In the genomic region with DNA sequence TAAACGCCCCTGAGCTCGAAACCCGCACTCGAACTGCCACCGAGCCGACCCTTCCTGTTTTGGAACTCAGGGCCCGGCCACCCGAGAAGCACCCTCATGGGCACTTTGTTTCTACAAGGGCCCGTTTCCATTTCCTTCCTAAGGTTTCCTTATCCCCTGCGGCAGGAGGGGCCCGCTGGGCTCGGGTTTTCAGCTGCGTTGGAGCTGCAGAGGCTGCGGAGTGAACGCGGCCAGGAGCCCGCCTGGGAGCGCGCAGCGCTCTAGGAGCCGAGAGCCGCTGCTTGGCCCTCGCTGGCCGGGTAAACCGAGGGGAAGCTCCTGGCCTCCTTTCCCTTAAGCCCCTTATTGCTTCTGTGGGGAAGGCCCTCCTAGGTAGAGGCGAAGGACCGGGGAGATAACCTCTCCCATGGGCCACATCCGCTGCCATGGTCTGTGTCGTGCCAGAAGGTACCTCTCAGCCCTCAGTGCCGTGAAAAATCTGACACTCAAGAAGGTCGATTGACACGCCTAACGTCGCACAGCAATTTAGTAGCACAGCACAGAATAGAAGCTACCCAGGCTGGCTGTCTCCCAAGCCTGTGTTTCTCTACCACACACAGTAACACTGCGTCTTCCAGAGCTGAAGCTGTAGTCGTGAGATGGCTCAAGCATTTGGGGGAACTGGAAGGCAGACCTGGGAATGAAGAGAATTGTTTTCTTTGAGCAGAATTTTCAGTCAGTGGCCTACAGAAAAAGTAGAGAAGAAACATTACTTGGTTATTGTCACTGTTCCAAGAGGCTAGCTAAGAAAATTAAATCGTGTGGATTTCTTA, we compare ENCODE assay signal across 8 cellular contexts. TPM values are rescaled to one million over a fixed set of nuclear protein-coding genes. Genes with fewer than 3 reads are reported as not detected.
A peak's percentile ranks its signal among the peaks of the same experiment; 100 is the strongest.
DNase-seq lines count a peak whose midpoint lies in the region; ATAC-seq and TF ChIP-seq lines count a peak whose summit lies in the region.

No MANE protein-coding gene starts in this region.

- H3F3A ChIP-seq in MM.1S (ENCODE audit: insufficient read depth, low read length) = 0 out of 2 replicates have a peak, but pooled peaks cover 11% of the 10 kb centered on the region

- peak overlapping the region; percentile 89 for H3K9ac ChIP-seq in MM.1S (ENCODE audit: low read length)
- H3K9ac ChIP-seq in mammary epithelial cell (ENCODE audit: insufficient read depth, low read length) = peak overlapping the region; percentile 74

- DNase-seq in MM.1S = peak; percentile 35
- DNase-seq in UCSD-AML1 (lab: John Stamatoyannopoulos, UW; ENCODE audit: unreplicated experiment) = peak; percentile 80
- DNase-seq in mammary epithelial cell = no peak
- peak; percentile 79 for DNase-seq in islet precursor cell
- DNase-seq in stimulated activated CD4-positive, alpha-beta T cell treated with anti-CD3 and anti-CD28 coated beads, Interleukin-1b, Interleukin-23, amount 100 ng/mL, for 4 hours (ENCODE audit: low read depth in 2 of 2) = peak; percentile 28 to 32
- no peak for DNase-seq in epidermal melanocyte (ENCODE audit: insufficient read length, low spot score)

- H2AFZ ChIP-seq in MM.1S (ENCODE audit: low read length) = peak overlapping the region; percentile 54
- H2AFZ ChIP-seq in mammary epithelial cell (ENCODE audit: low read depth, low read length) = peak overlapping the region; percentile 86

- H4K20me1 ChIP-seq in MM.1S (ENCODE audit: insufficient read depth, low read length) = no peaks in the 10 kb centered on the region
- H4K20me1 ChIP-seq in mammary epithelial cell (ENCODE audit: insufficient read depth, low read length) = no peaks in the 10 kb centered on the region

- peak; percentile 20 for ATAC-seq in GM21447 (IDR thresholded peaks at IDR 0.05; ENCODE audit: unreplicated experiment)

- peak overlapping the region; percentile 62 for H3K4me3 ChIP-seq in MM.1S (ENCODE audit: low read length)
- H3K4me3 ChIP-seq in mammary epithelial cell (replicated peaks in 1 of 3; ENCODE audit: insufficient read depth in 1 of 3, low read depth in 2 of 3, low read length in 3 of 3) = peak overlapping the region; percentile 37 to 67 (median 41)

- BruUV-seq in mammary epithelial cell (replicated peaks; lab: Mats Ljungman, UMichigan) = TSS peak; percentile 88

- intact Hi-C loops in mammary epithelial cell (cut with micrococcal nuclease) = loop anchor here (1.0 to 5.0 kb wide), 2 partner anchors 13 to 52 kb away; a partner anchor contains a TSS

- in situ Hi-C loops in mammary epithelial cell (cut with MboI; ENCODE audit: low sequenced_read_pairs in 2 of 2) = no loop called here

- H3K4me2 ChIP-seq in MM.1S (ENCODE audit: low read depth, low read length) = peak overlapping the region; percentile 86
- H3K4me2 ChIP-seq in mammary epithelial cell (ENCODE audit: insufficient read depth, low read depth, low read length) = peak overlapping the region; percentile 81

- H3K4me1 ChIP-seq in MM.1S (ENCODE audit: low read length) (peaks cover 13% of the 10 kb centered on the region; the same call in 1 of the 2 replicates), mammary epithelial cell (ENCODE audit: insufficient read depth, low read length) (peaks cover 30% of the 10 kb centered on the region)

- H3K27me3 ChIP-seq in MM.1S (replicated peaks; ENCODE audit: insufficient read depth, low read length) (no peaks in the 10 kb centered on the region), mammary epithelial cell (ENCODE audit: insufficient read depth, low read length) (no peaks in the 10 kb centered on the region)

- H3K27ac ChIP-seq in C4-2B (peak overlapping the region; percentile 82), MM.1S (ENCODE audit: low read length) (peak overlapping the region; percentile 90), mammary epithelial cell (ENCODE audit: insufficient read depth, low read depth, low read length) (peak overlapping the region; percentile 84)

- CTCF ChIA-PET in mammary epithelial cell (lab: Charles Lee; ENCODE audit: low non-redundant PET) = no interaction called here

- dilution Hi-C loops in mammary epithelial cell (cut with HindIII; ENCODE audit: low sequenced_read_pairs) = no loop called here

- H3K9me2 ChIP-seq in MM.1S (replicated peaks; ENCODE audit: insufficient read depth, low read length) = no peaks in the 10 kb centered on the region

- H3K79me2 ChIP-seq in MM.1S (ENCODE audit: low read length) = no peaks in the 10 kb centered on the region
- no peaks in the 10 kb centered on the region for H3K79me2 ChIP-seq in mammary epithelial cell (ENCODE audit: insufficient read depth, low read length)

- TF ChIP-seq CTCF in C4-2B (conservative IDR thresholded peaks at IDR 0.05) (no peak), MM.1S (IDR thresholded peaks at IDR 0.05; ENCODE audit: low read length) (no peak), mammary epithelial cell (conservative IDR thresholded peaks at IDR 0.05 in 1 of 2, IDR thresholded peaks at IDR 0.05 in 1 of 2; ENCODE audit: extremely low read depth in 1 of 2, insufficient read depth in 1 of 2, low read depth in 1 of 2, low read length in 2 of 2) (no peak)

- 59% methylated on average over 29 of the region's 37 CpGs for WGBS in mammary epithelial cell (ENCODE audit: low coverage, missing lambda C conversion rate)

- H3K9me3 ChIP-seq in MM.1S (replicated peaks; ENCODE audit: insufficient read depth, low read length) = no peaks in the 10 kb centered on the region
- no peaks in the 10 kb centered on the region for H3K9me3 ChIP-seq in mammary epithelial cell (replicated peaks; ENCODE audit: insufficient read depth, low read length)

- H3K36me3 ChIP-seq in MM.1S (replicated peaks; ENCODE audit: insufficient read depth, low read length) (no peaks in the 10 kb centered on the region), mammary epithelial cell (ENCODE audit: insufficient read depth, low read length) (no peaks in the 10 kb centered on the region)

RNA-seq across cellular contexts. Expression of a gene that starts 12.9 kb away (rescaled TPM):
- 100 to 1,000 TPM; 285 to 340 TPM for total RNA-seq in mammary epithelial cell
- polyA plus RNA-seq in mammary epithelial cell = 607 TPM
- polyA minus RNA-seq in mammary epithelial cell = 279 TPM

RNA-seq across cellular contexts. Expression of a gene that starts 52.2 kb away (rescaled TPM):
- 10 to 100 TPM; 10.3 to 12.7 TPM for total RNA-seq in mammary epithelial cell
- polyA plus RNA-seq in mammary epithelial cell = 7.2 TPM
- polyA minus RNA-seq in mammary epithelial cell = 16.5 TPM

Comparison
In these comparisons a context has a peak if more than half of its experiments do, and no peak if none do; other contexts are left out.
1. DNase-seq: peak in MM.1S (single experiment), UCSD-AML1 (single experiment), islet precursor cell (single experiment) and stimulated activated CD4-positive, alpha-beta T cell treated with anti-CD3 and anti-CD28 coated beads, Interleukin-1b, Interleukin-23, amount 100 ng/mL, for 4 hours (2 of 2); none in mammary epithelial cell (single experiment) and epidermal melanocyte (single experiment).
2. Peak in every context shown above with its lines, with median percentiles within 50 percentile points of each other: H3K27ac ChIP-seq.